Comparison of ENCODE assay signal across 8 cellular contexts in the genomic region with DNA sequence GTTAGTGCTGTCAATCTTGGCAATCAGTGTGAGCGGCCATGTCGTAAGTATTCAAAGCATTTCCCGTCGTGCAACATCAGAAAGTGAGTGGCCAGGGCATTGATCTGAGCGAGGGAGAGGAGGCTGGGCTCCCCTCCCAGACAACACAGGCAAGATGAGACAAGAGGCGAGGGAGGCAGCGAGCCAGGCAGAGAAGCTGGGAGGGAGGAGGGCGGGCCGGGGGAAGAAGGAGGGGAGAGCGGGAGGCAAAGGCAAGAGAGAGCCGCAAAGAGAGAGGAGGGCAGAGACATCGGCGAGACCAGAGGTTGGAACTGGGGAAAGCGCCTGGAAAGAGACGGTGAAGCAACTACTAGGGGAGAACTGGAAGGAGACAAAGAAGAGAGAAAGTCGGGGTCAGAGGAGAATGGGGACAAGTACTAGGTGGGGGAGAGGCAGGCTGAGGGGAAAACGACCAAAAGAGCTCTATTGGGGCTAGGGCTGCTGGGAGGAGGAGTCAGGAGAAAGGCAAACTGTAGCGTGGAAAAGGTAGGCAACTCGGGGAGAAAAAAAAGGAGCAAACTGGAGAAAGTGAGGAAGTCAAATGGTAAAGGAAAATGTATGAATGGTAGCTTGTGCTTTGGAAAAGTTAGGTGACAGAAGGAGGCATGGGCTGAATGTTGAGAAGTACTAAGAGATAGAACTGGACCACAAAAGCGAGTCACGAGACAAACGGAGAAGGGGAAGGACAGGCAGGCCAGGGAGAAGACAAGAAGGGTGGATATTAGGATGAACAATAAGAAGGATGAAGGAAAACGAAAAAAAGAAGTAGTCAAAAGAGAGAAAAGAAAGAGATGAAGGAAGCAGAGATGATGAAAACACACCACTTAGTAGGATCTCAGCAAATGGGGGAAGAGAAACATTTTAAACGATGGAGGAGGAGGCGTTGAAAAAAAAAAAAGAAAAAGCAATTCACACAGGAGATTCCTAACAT.
DNase-seq lines count a peak whose midpoint lies in the region; ATAC-seq, FAIRE-seq and TF ChIP-seq lines count a peak whose summit lies in the region.

No MANE protein-coding gene starts in this region.

- peaks cover 4% of the 10 kb centered on the region for H3F3A ChIP-seq in SK-N-SH (replicated peaks; ENCODE audit: insufficient read depth)

- TF ChIP-seq POLR2A in prostate gland (IDR thresholded peaks at IDR 0.05) = no peak

- H3K9ac ChIP-seq in SK-N-SH = no peak overlapping the region

- H3K79me2 ChIP-seq in SK-N-SH (ENCODE audit: insufficient read depth) = no peaks in the 10 kb centered on the region

- no peak for TF ChIP-seq CTCF in SK-N-SH (IDR thresholded peaks at IDR 0.05)
- TF ChIP-seq CTCF in cardiac muscle cell (IDR thresholded peaks at IDR 0.05; ENCODE audit: low read depth, low read length) = no peak
- TF ChIP-seq CTCF in prostate gland (IDR thresholded peaks at IDR 0.05) = no peak

- no peaks in the 10 kb centered on the region for H3K9me3 ChIP-seq in SK-N-SH
- no peaks in the 10 kb centered on the region for H3K9me3 ChIP-seq in cardiac muscle cell (ENCODE audit: low read depth)
- no peaks in the 10 kb centered on the region for H3K9me3 ChIP-seq in prostate gland

- no peak for FAIRE-seq in GM19239 (lab: Jason Lieb, UNC)

- H3K4me2 ChIP-seq in SK-N-SH = peak overlapping the region; percentile 79

- no peak for ATAC-seq in GM21723 (IDR thresholded peaks at IDR 0.05; ENCODE audit: unreplicated experiment)

- H3K4me1 ChIP-seq in SK-N-SH (ENCODE audit: control insufficient read depth in 1 of 2, insufficient read depth in 2 of 2, low read depth in 1 of 2, low read length in 1 of 2) = peaks cover 0 to 30% of the 10 kb centered on the region in 2 experiments; a peak in 2 of 4 replicates
- H3K4me1 ChIP-seq in cardiac muscle cell (ENCODE audit: low read depth) = peaks cover 10% of the 10 kb centered on the region
- no peaks in the 10 kb centered on the region for H3K4me1 ChIP-seq in prostate gland (replicated peaks)

- POLR2A ChIA-PET in SK-N-SH (lab: Yijun Ruan, JAX) = interaction anchor here (0.7 to 0.8 kb wide), 2 partner anchors 772 to 864 kb away, joined by 3 read pairs; no protein-coding TSS in a partner anchor

- intact Hi-C loops in prostate gland (cut with DNase I) = loop anchor here (2.0 kb wide), 1 partner anchor 957 kb away; no protein-coding TSS in a partner anchor

- H2AFZ ChIP-seq in SK-N-SH (ENCODE audit: low read depth) = peak overlapping the region; percentile 74

- no peaks in the 10 kb centered on the region for H3K9me2 ChIP-seq in SK-N-SH

- H3K36me3 ChIP-seq in SK-N-SH (replicated peaks in 1 of 2; ENCODE audit: control insufficient read depth in 1 of 2, insufficient read depth in 2 of 2, low read length in 1 of 2) (no peaks in the 10 kb centered on the region), cardiac muscle cell (no peaks in the 10 kb centered on the region), prostate gland (no peaks in the 10 kb centered on the region)

- H3K4me3 ChIP-seq in SK-N-SH (ENCODE audit: low read depth in 2 of 2, low read length in 1 of 2) (peak overlapping the region; percentile 62 to 73), cardiac muscle cell (peak overlapping the region; percentile 61), prostate gland (peak overlapping the region; percentile 49 to 51)

- H3K27me3 ChIP-seq in SK-N-SH (ENCODE audit: insufficient read depth) (peaks cover 62% of the 10 kb centered on the region), cardiac muscle cell (peaks cover 78% of the 10 kb centered on the region), prostate gland (replicated peaks; ENCODE audit: insufficient read depth) (peaks cover 19% of the 10 kb centered on the region)

- TF ChIP-seq RAD21 in SK-N-SH (IDR thresholded peaks at IDR 0.05; ENCODE audit: low read length) = no peak

- H3K27ac ChIP-seq in SK-N-SH (ENCODE audit: low read depth in 2 of 2, low read length in 1 of 2) = no peak overlapping the region; a peak in 1 of 4 replicates
- no peak overlapping the region for H3K27ac ChIP-seq in cardiac muscle cell
- H3K27ac ChIP-seq in prostate gland = peak overlapping the region; percentile 60 to 71

- H4K20me1 ChIP-seq in SK-N-SH (ENCODE audit: insufficient read depth) = no peaks in the 10 kb centered on the region

- WGBS in SK-N-SH (ENCODE audit: low lambda C conversion rate) = 31% methylated on average over 25 of the region's 25 CpGs
- 18% methylated on average over 25 of the region's 25 CpGs for WGBS in prostate gland

- CTCF ChIA-PET in SK-N-SH (lab: Yijun Ruan, JAX) = interaction anchor here (0.7 to 6.4 kb wide), 8 partner anchors 15 to 1331 kb away, joined by 3 to 37 read pairs (median 4); no protein-coding TSS in a partner anchor

- DNase-seq in HS-27A (ENCODE audit: low read depth) (peak; percentile 72), SK-N-SH (peak; percentile 69), cardiac muscle cell (ENCODE audit: low read depth in 1 of 2, low spot score in 1 of 2) (peak; percentile 57 to 77), prostate gland (ENCODE audit: low spot score) (peak; percentile 69), A172 (ENCODE audit: low spot score) (no peak), GM19239 (ENCODE audit: insufficient read length, low spot score) (no peak), glomerular visceral epithelial cell (ENCODE audit: extremely low spot score) (no peak)

- no peak for TF ChIP-seq EP300 in SK-N-SH (IDR thresholded peaks at IDR 0.05; ENCODE audit: borderline replicate concordance in 1 of 2, low read depth in 1 of 2, low read length in 1 of 2)

TF ChIP-seq in SK-N-SH, 30 proteins besides CTCF, POLR2A, EP300 and RAD21:
- 0 out of 2 replicates have a peak, but pooled peaks have one; percentile 14 for TF ChIP-seq PBX3 (IDR thresholded peaks at IDR 0.05)
- no peak for TF ChIP-seq YY1 (IDR thresholded peaks at IDR 0.05; ENCODE audit: low read depth)

Comparison
In these comparisons a context has a peak if more than half of its experiments do, and no peak if none do; other contexts are left out.
1. DNase-seq: peak in HS-27A (single experiment), SK-N-SH (single experiment), cardiac muscle cell (2 of 2) and prostate gland (single experiment); none in A172 (single experiment), GM19239 (single experiment) and glomerular visceral epithelial cell (single experiment).
2. H3K27ac ChIP-seq: peak in prostate gland (2 of 2); none in SK-N-SH (0 of 2) and cardiac muscle cell (single experiment).
3. Peak in every context shown above with its lines, with median percentiles within 50 percentile points of each other: H3K4me3 ChIP-seq.